23 cellular contexts compared by ENCODE assay signal in genomic region chr16:72104905-72105304, GRCh38. TPM values are rescaled to one million over a fixed set of nuclear protein-coding genes. Genes with fewer than 3 reads are reported as not detected.
DNase-seq lines count a peak whose midpoint lies in the region; ATAC-seq, FAIRE-seq and TF ChIP-seq lines count a peak whose summit lies in the region.
"Had no signal": no experiment of that assay in that cellular context is flagged by ENCODE, and none has a peak within 500 bp of the region (broad histone marks: within the 10 kb centered on the region; RNA-seq: fewer than 3 reads in every experiment).

No MANE protein-coding gene starts in this region.

- POLR2A ChIA-PET in HepG2 (lab: Yijun Ruan, JAX), result no interaction called here

- TF ChIP-seq CTCF in HepG2 (CRISPR knock-in tag; IDR thresholded peaks at IDR 0.05), result no peak
- no peak for TF ChIP-seq CTCF in dorsolateral prefrontal cortex (IDR thresholded peaks at IDR 0.05 in 54 of 56, conservative IDR thresholded peaks at IDR 0.05 in 2 of 56; ENCODE audit: low read depth in 1 of 56, partially characterized antibody in 56 of 56)

- intact Hi-C loops in HepG2 (cut with micrococcal nuclease; ENCODE audit: unreplicated experiment), result no loop called here
- intact Hi-C loops in dorsolateral prefrontal cortex (cut with DNase I), result no loop called here

- DNase-seq in HTR-8/SVneo (ENCODE audit: insufficient read length, low spot score) (no peak), HepG2 (ENCODE audit: low spot score) (no peak), NCI-H526 (lab: John Stamatoyannopoulos, UW) (no peak), dorsolateral prefrontal cortex (no peak)
- DNase-seq in stimulated activated effector memory CD8-positive, alpha-beta T cell treated with anti-CD3 and anti-CD28 coated beads, Interleukin-12 subunit alpha, Interleukin-12 subunit beta, amount 100 ng/mL, for 72 hours (ENCODE audit: low spot score in 2 of 2), result no peak
- DNase-seq: C1 segment of cervical spinal cord; Calu3; CD4-positive, alpha-beta memory T cell; COR-L47; DMS53; DMS79 treated with DMSO at 0.1 percent for 48 hours; GF-D8; GM23248; H7; HCEC 1CT had no signal

- H3K4me3 ChIP-seq in HepG2 (replicated peaks in 1 of 3; ENCODE audit: insufficient read depth in 1 of 3, low read depth in 2 of 3, low read length in 3 of 3), result no peak overlapping the region
- H3K4me3 ChIP-seq in dorsolateral prefrontal cortex, result no peak overlapping the region
- H3K4me3 ChIP-seq: GM23248 had no signal

- H3K9me3 Mint-ChIP-seq in stimulated activated effector memory CD8-positive, alpha-beta T cell treated with anti-CD3 and anti-CD28 coated beads, Interleukin-12 subunit alpha, Interleukin-12 subunit beta, amount 100 ng/mL, for 72 hours, result no peaks in the 10 kb centered on the region
- H3K9me3 Mint-ChIP-seq: CD4-positive, alpha-beta memory T cell had no signal

- H3K9me3 ChIP-seq in HepG2 (ENCODE audit: low read length), result no peaks in the 10 kb centered on the region

- CTCF ChIA-PET in HepG2 (lab: Yijun Ruan, JAX; ENCODE audit: low intra/inter-chr PET ratio, low total read pairs), result no interaction called here

- no peak for TF ChIP-seq EP300 in HepG2 (IDR thresholded peaks at IDR 0.05; ENCODE audit: low read depth in 2 of 2, low read length in 2 of 2)
- TF ChIP-seq EP300 in HepG2 (CRISPR knock-in tag; IDR thresholded peaks at IDR 0.05; ENCODE audit: borderline replicate concordance), result no peak

- no peak for ATAC-seq in HepG2
- ATAC-seq in stimulated activated effector memory CD8-positive, alpha-beta T cell treated with anti-CD3 and anti-CD28 coated beads, Interleukin-12 subunit alpha, Interleukin-12 subunit beta, amount 100 ng/mL, for 72 hours, result no peak
- no peak for ATAC-seq in HG02852 (IDR thresholded peaks at IDR 0.05; ENCODE audit: unreplicated experiment)

- 0 out of 4 replicates have a peak, but pooled peaks of 1 of the 2 experiments have one; percentile 18 for TF ChIP-seq POLR2A in HepG2 (IDR thresholded peaks at IDR 0.05; ENCODE audit: insufficient read depth in 1 of 2, low read depth in 2 of 2, low read length in 2 of 2)

- H3K79me2 ChIP-seq in HepG2 (ENCODE audit: insufficient read depth, low read length), result no peaks in the 10 kb centered on the region

- 100% methylated on average over 6 of the region's 9 CpGs for WGBS in HepG2 (ENCODE audit: low lambda C conversion rate)

- no peaks in the 10 kb centered on the region for H3K27me3 ChIP-seq in HepG2 (ENCODE audit: control insufficient read depth in 1 of 2, insufficient read depth in 2 of 2, low read length in 2 of 2)
- H3K27me3 ChIP-seq in dorsolateral prefrontal cortex, result no peaks in the 10 kb centered on the region

- in situ Hi-C loops in HepG2 (cut with HindIII; ENCODE audit: extremely low pct_ligation_motif_present, low pct_unique_long_range_greater_than_20kb), result loop anchor here (5.0 kb wide), 1 partner anchor 38 kb away; no protein-coding TSS in a partner anchor

- no peak overlapping the region for H3K4me3 Mint-ChIP-seq in stimulated activated effector memory CD8-positive, alpha-beta T cell treated with anti-CD3 and anti-CD28 coated beads, Interleukin-12 subunit alpha, Interleukin-12 subunit beta, amount 100 ng/mL, for 72 hours
- H3K4me3 Mint-ChIP-seq: CD4-positive, alpha-beta memory T cell had no signal

- H3K27ac ChIP-seq in HepG2 (ENCODE audit: extremely low read length, insufficient read depth, low read length) (no peak overlapping the region), dorsolateral prefrontal cortex (no peak overlapping the region)
- H3K27ac ChIP-seq: GM23248 had no signal

- peaks cover 100% of the 10 kb centered on the region for H3K36me3 Mint-ChIP-seq in stimulated activated effector memory CD8-positive, alpha-beta T cell treated with anti-CD3 and anti-CD28 coated beads, Interleukin-12 subunit alpha, Interleukin-12 subunit beta, amount 100 ng/mL, for 72 hours

- H3K36me3 ChIP-seq in HepG2 (replicated peaks in 1 of 2; ENCODE audit: control insufficient read depth in 1 of 2, insufficient read depth in 2 of 2, low read length in 2 of 2), result peaks cover 82 to 100% of the 10 kb centered on the region in 2 experiments

- H4K20me1 ChIP-seq in HepG2 (ENCODE audit: insufficient read depth, low read length), result no peaks in the 10 kb centered on the region

- no peak overlapping the region for H2AFZ ChIP-seq in HepG2 (ENCODE audit: low read length)
- H2AFZ ChIP-seq: GM23248 had no signal

- H3K27ac Mint-ChIP-seq in stimulated activated effector memory CD8-positive, alpha-beta T cell treated with anti-CD3 and anti-CD28 coated beads, Interleukin-12 subunit alpha, Interleukin-12 subunit beta, amount 100 ng/mL, for 72 hours, result peak overlapping the region; percentile 46
- H3K27ac Mint-ChIP-seq: CD4-positive, alpha-beta memory T cell had no signal

- no peak overlapping the region for H3K4me2 ChIP-seq in HepG2 (ENCODE audit: low read depth, low read length)

- TF ChIP-seq RAD21 in HepG2 (CRISPR knock-in tag; IDR thresholded peaks at IDR 0.05), result no peak

- BruUV-seq in HepG2 (replicated peaks; lab: Mats Ljungman, UMichigan), result no TSS peak

- H3K4me1 Mint-ChIP-seq in stimulated activated effector memory CD8-positive, alpha-beta T cell treated with anti-CD3 and anti-CD28 coated beads, Interleukin-12 subunit alpha, Interleukin-12 subunit beta, amount 100 ng/mL, for 72 hours, result no peaks in the 10 kb centered on the region
- H3K4me1 Mint-ChIP-seq: CD4-positive, alpha-beta memory T cell had no signal

- FAIRE-seq in HTR-8/SVneo (lab: Jason Lieb, UNC) (peak; percentile 70), HepG2 (lab: Jason Lieb, UNC) (no peak)
- FAIRE-seq: GM19239, H1 had no signal

- no peaks in the 10 kb centered on the region for H3K4me1 ChIP-seq in HepG2 (ENCODE audit: insufficient read depth, low read length)

- H3K9ac ChIP-seq in HepG2 (ENCODE audit: insufficient read depth, low read depth, low read length), result no peak overlapping the region
- H3K9ac ChIP-seq: GM23248 had no signal

RNA-seq across cellular contexts. Expression of gene DHX38, which starts 11.3 kb away (rescaled TPM):
- total RNA-seq in HepG2 (2016; rRNA removed; fragmentation: Illumina TruSeq; extraction: Trizol) (58.9 and 85.9 TPM in 2 replicates), dorsolateral prefrontal cortex (10 to 100 TPM; 14.9 to 69.2 (median 49.3) TPM)
- total RNA-seq in HepG2 (2016; cell fraction: cytosol; rRNA removed; fragmentation: Illumina TruSeq; extraction: Trizol; ENCODE audit: low read depth), result 14.5 and 15.5 TPM in 2 replicates
- 48.6 and 86.7 TPM in 2 replicates for total RNA-seq in HepG2 (2016; cell fraction: insoluble cytoplasmic fraction; rRNA removed; fragmentation: Illumina TruSeq; extraction: Trizol)
- 21.7 and 23.0 TPM in 2 replicates for total RNA-seq in HepG2 (2016; cell fraction: membrane; rRNA removed; fragmentation: Illumina TruSeq; extraction: Trizol)
- 82.9 and 85.2 TPM in 2 replicates for total RNA-seq in HepG2 (2016; cell fraction: nucleus; rRNA removed; fragmentation: Illumina TruSeq; extraction: Trizol)
- 54.4 and 57.8 TPM in 2 replicates for polyA plus RNA-seq in HepG2 (2011; rRNA removed)
- polyA plus RNA-seq in HepG2 (2011; cell fraction: cytosol; rRNA removed), result 33.6 and 46.3 TPM in 2 replicates
- 245 and 273 TPM in 2 replicates for polyA plus RNA-seq in HepG2 (2011; cell fraction: nucleus; rRNA removed)
- 54.2 and 64.4 TPM in 2 replicates for polyA plus RNA-seq in HepG2 (2012)
- polyA plus RNA-seq in HepG2 (2016; cell fraction: cytosol; fragmentation: Illumina TruSeq; extraction: Trizol; ENCODE audit: low read depth), result 4.0 and 4.3 TPM in 2 replicates
- 40.9 and 48.3 TPM in 2 replicates for polyA plus RNA-seq in HepG2 (2016; cell fraction: insoluble cytoplasmic fraction; fragmentation: Illumina TruSeq; extraction: Trizol; ENCODE audit: low read depth)
- polyA plus RNA-seq in HepG2 (2016; cell fraction: membrane; fragmentation: Illumina TruSeq; extraction: Trizol; ENCODE audit: low read depth), result 7.3 and 10.2 TPM in 2 replicates
- polyA plus RNA-seq in HepG2 (2016; cell fraction: nucleus; fragmentation: Illumina TruSeq; extraction: Trizol; ENCODE audit: insufficient read depth, low read depth), result 193 and 204 TPM in 2 replicates
- polyA minus RNA-seq in HepG2 (2011; rRNA and poly(A)+ RNA removed; ENCODE audit: low replicate concordance), result 86.4 and 115 TPM in 2 replicates
- 47.6 and 64.3 TPM in 2 replicates for polyA minus RNA-seq in HepG2 (2011; cell fraction: cytosol; rRNA and poly(A)+ RNA removed)
- 89.3 and 93.6 TPM in 2 replicates for polyA minus RNA-seq in HepG2 (2011; cell fraction: nucleus; rRNA and poly(A)+ RNA removed)

RNA-seq across cellular contexts. Expression of gene TXNL4B, which starts 11.5 kb away (rescaled TPM):
- 18.3 and 24.4 TPM in 2 replicates for total RNA-seq in HepG2 (2016; rRNA removed; fragmentation: Illumina TruSeq; extraction: Trizol)
- 9.5 and 11.8 TPM in 2 replicates for total RNA-seq in HepG2 (2016; cell fraction: cytosol; rRNA removed; fragmentation: Illumina TruSeq; extraction: Trizol; ENCODE audit: low read depth)
- 18.8 and 30.9 TPM in 2 replicates for total RNA-seq in HepG2 (2016; cell fraction: insoluble cytoplasmic fraction; rRNA removed; fragmentation: Illumina TruSeq; extraction: Trizol)
- total RNA-seq in HepG2 (2016; cell fraction: membrane; rRNA removed; fragmentation: Illumina TruSeq; extraction: Trizol), result 8.7 and 9.5 TPM in 2 replicates
- total RNA-seq in HepG2 (2016; cell fraction: nucleus; rRNA removed; fragmentation: Illumina TruSeq; extraction: Trizol), result 9.0 and 14.7 TPM in 2 replicates
- 14.5 and 17.4 TPM in 2 replicates for polyA plus RNA-seq in HepG2 (2011; rRNA removed)
- polyA plus RNA-seq in HepG2 (2011; cell fraction: cytosol; rRNA removed), result 11.2 and 14.4 TPM in 2 replicates
- 7.1 and 10.1 TPM in 2 replicates for polyA plus RNA-seq in HepG2 (2011; cell fraction: nucleus; rRNA removed)
- polyA plus RNA-seq in HepG2 (2012), result 11.4 and 16.0 TPM in 2 replicates
- polyA plus RNA-seq in HepG2 (2016; cell fraction: cytosol; fragmentation: Illumina TruSeq; extraction: Trizol; ENCODE audit: low read depth), result 3.8 and 4.9 TPM in 2 replicates
- 23.9 and 29.5 TPM in 2 replicates for polyA plus RNA-seq in HepG2 (2016; cell fraction: insoluble cytoplasmic fraction; fragmentation: Illumina TruSeq; extraction: Trizol; ENCODE audit: low read depth)
- polyA plus RNA-seq in HepG2 (2016; cell fraction: membrane; fragmentation: Illumina TruSeq; extraction: Trizol; ENCODE audit: low read depth), result 7.5 TPM in 2 replicates
- polyA plus RNA-seq in HepG2 (2016; cell fraction: nucleus; fragmentation: Illumina TruSeq; extraction: Trizol; ENCODE audit: insufficient read depth, low read depth), result 18.3 and 20.5 TPM in 2 replicates
- polyA minus RNA-seq in HepG2 (2011; rRNA and poly(A)+ RNA removed; ENCODE audit: low replicate concordance), result 4.6 and 8.0 TPM in 2 replicates
- 5.5 and 5.8 TPM in 2 replicates for polyA minus RNA-seq in HepG2 (2011; cell fraction: cytosol; rRNA and poly(A)+ RNA removed)
- 8.6 and 11.6 TPM in 2 replicates for polyA minus RNA-seq in HepG2 (2011; cell fraction: nucleus; rRNA and poly(A)+ RNA removed)
- total RNA-seq in dorsolateral prefrontal cortex, result 10 to 100 TPM in 118 of 120 experiments, 1 to 10 TPM in 2; 6.8 to 28.6 (median 18.1) TPM

RNA-seq across cellular contexts. Expression of gene HPR, which starts 41.9 kb away (rescaled TPM):
- 29.5 and 50.5 TPM in 2 replicates for total RNA-seq in HepG2 (2016; rRNA removed; fragmentation: Illumina TruSeq; extraction: Trizol)
- 12.5 and 12.9 TPM in 2 replicates for total RNA-seq in HepG2 (2016; cell fraction: cytosol; rRNA removed; fragmentation: Illumina TruSeq; extraction: Trizol; ENCODE audit: low read depth)
- 30.8 and 52.5 TPM in 2 replicates for total RNA-seq in HepG2 (2016; cell fraction: insoluble cytoplasmic fraction; rRNA removed; fragmentation: Illumina TruSeq; extraction: Trizol)
- total RNA-seq in HepG2 (2016; cell fraction: membrane; rRNA removed; fragmentation: Illumina TruSeq; extraction: Trizol), result 17.8 and 19.1 TPM in 2 replicates
- total RNA-seq in HepG2 (2016; cell fraction: nucleus; rRNA removed; fragmentation: Illumina TruSeq; extraction: Trizol), result 41.5 and 48.6 TPM in 2 replicates
- 107 and 123 TPM in 2 replicates for polyA plus RNA-seq in HepG2 (2011; rRNA removed)
- 94.0 and 130 TPM in 2 replicates for polyA plus RNA-seq in HepG2 (2011; cell fraction: cytosol; rRNA removed)
- polyA plus RNA-seq in HepG2 (2011; cell fraction: nucleus; rRNA removed), result 62.2 and 82.7 TPM in 2 replicates
- 33.5 and 49.7 TPM in 2 replicates for polyA plus RNA-seq in HepG2 (2012)
- polyA plus RNA-seq in HepG2 (2016; cell fraction: cytosol; fragmentation: Illumina TruSeq; extraction: Trizol; ENCODE audit: low read depth), result 10.7 and 12.1 TPM in 2 replicates
- 25.0 and 25.5 TPM in 2 replicates for polyA plus RNA-seq in HepG2 (2016; cell fraction: insoluble cytoplasmic fraction; fragmentation: Illumina TruSeq; extraction: Trizol; ENCODE audit: low read depth)
- 10.2 and 13.0 TPM in 2 replicates for polyA plus RNA-seq in HepG2 (2016; cell fraction: membrane; fragmentation: Illumina TruSeq; extraction: Trizol; ENCODE audit: low read depth)
- 77.3 and 85.6 TPM in 2 replicates for polyA plus RNA-seq in HepG2 (2016; cell fraction: nucleus; fragmentation: Illumina TruSeq; extraction: Trizol; ENCODE audit: insufficient read depth, low read depth)
- 45.3 TPM in 1 of 2 replicates, not detected in the other for polyA minus RNA-seq in HepG2 (2011; rRNA and poly(A)+ RNA removed; ENCODE audit: low replicate concordance)
- polyA minus RNA-seq in HepG2 (2011; cell fraction: cytosol; rRNA and poly(A)+ RNA removed), result 27.7 and 38.2 TPM in 2 replicates
- polyA minus RNA-seq in HepG2 (2011; cell fraction: nucleus; rRNA and poly(A)+ RNA removed), result 22.4 and 28.3 TPM in 2 replicates
- 10 to 100 TPM in 20 of 120 experiments, 1 to 10 TPM in 99, not detected in 1; 1.2 to 22.9 (median 4.2) TPM for total RNA-seq in dorsolateral prefrontal cortex
- total RNA-seq: A172; A673; Calu3; CD4-positive, alpha-beta memory T cell; Daoy; G401; GM23248; H1; H7 had no signal
- polyA plus RNA-seq: BJ; CD4-positive, alpha-beta memory T cell; GM23248 had no signal

RNA-seq across cellular contexts. Expression of gene HP, which starts 50.6 kb away (rescaled TPM):
- 204 and 387 TPM in 2 replicates for total RNA-seq in HepG2 (2016; rRNA removed; fragmentation: Illumina TruSeq; extraction: Trizol)
- total RNA-seq in HepG2 (2016; cell fraction: cytosol; rRNA removed; fragmentation: Illumina TruSeq; extraction: Trizol; ENCODE audit: low read depth), result 101 and 104 TPM in 2 replicates
- total RNA-seq in HepG2 (2016; cell fraction: insoluble cytoplasmic fraction; rRNA removed; fragmentation: Illumina TruSeq; extraction: Trizol), result 212 and 406 TPM in 2 replicates
- 87.2 and 95.2 TPM in 2 replicates for total RNA-seq in HepG2 (2016; cell fraction: membrane; rRNA removed; fragmentation: Illumina TruSeq; extraction: Trizol)
- 285 and 296 TPM in 2 replicates for total RNA-seq in HepG2 (2016; cell fraction: nucleus; rRNA removed; fragmentation: Illumina TruSeq; extraction: Trizol)
- polyA plus RNA-seq in HepG2 (2011; rRNA removed), result 524 and 697 TPM in 2 replicates
- polyA plus RNA-seq in HepG2 (2011; cell fraction: cytosol; rRNA removed), result 453 and 910 TPM in 2 replicates
- polyA plus RNA-seq in HepG2 (2011; cell fraction: nucleus; rRNA removed), result 156 and 249 TPM in 2 replicates
- 146 and 552 TPM in 2 replicates for polyA plus RNA-seq in HepG2 (2012)
- polyA plus RNA-seq in HepG2 (2016; cell fraction: cytosol; fragmentation: Illumina TruSeq; extraction: Trizol; ENCODE audit: low read depth), result 90.8 and 96.3 TPM in 2 replicates
- polyA plus RNA-seq in HepG2 (2016; cell fraction: insoluble cytoplasmic fraction; fragmentation: Illumina TruSeq; extraction: Trizol; ENCODE audit: low read depth), result 197 and 222 TPM in 2 replicates
- 71.5 and 78.8 TPM in 2 replicates for polyA plus RNA-seq in HepG2 (2016; cell fraction: membrane; fragmentation: Illumina TruSeq; extraction: Trizol; ENCODE audit: low read depth)
- 495 and 512 TPM in 2 replicates for polyA plus RNA-seq in HepG2 (2016; cell fraction: nucleus; fragmentation: Illumina TruSeq; extraction: Trizol; ENCODE audit: insufficient read depth, low read depth)
- 0.77 and 754 TPM in 2 replicates for polyA minus RNA-seq in HepG2 (2011; rRNA and poly(A)+ RNA removed; ENCODE audit: low replicate concordance)
- polyA minus RNA-seq in HepG2 (2011; cell fraction: cytosol; rRNA and poly(A)+ RNA removed), result 250 and 368 TPM in 2 replicates
- polyA minus RNA-seq in HepG2 (2011; cell fraction: nucleus; rRNA and poly(A)+ RNA removed), result 79.4 and 147 TPM in 2 replicates
- 10 to 100 TPM in 1 of 120 experiments, 1 to 10 TPM in 62, under 1 TPM in 11, not detected in 46; 0.40 to 11.4 (median 1.9) TPM for total RNA-seq in dorsolateral prefrontal cortex
- total RNA-seq: A172; A673; Calu3; CD4-positive, alpha-beta memory T cell; Daoy; G401; GM23248; H1 had no signal
- polyA plus RNA-seq: BJ; CD4-positive, alpha-beta memory T cell; GM23248; H1 had no signal
